ENCODE assay signal across 9 cellular contexts in the genomic region with DNA sequence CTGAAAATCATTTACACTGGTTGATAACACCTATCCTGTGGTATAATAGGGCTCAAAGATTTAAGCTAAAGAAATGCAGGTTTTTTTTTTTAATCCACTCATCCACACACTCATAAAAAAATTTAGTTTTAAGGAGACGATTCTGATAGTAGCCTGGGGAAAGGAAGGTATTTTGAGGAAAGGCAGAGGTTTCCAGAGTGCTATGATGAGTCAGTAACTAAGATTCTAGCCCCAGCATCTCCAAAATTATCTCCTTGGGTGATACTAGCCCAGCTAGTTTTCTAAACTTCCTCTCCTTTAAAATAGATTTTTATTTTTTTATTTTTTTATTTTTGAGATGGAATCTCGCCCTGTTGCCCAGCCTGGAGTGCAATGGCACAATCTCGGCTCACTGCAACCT. TPM values are rescaled to one million over a fixed set of nuclear protein-coding genes. Genes with fewer than 3 reads are reported as not detected.
"Had no signal": no experiment of that assay in that cellular context is flagged by ENCODE, and none has a peak within 500 bp of the region (broad histone marks: within the 10 kb centered on the region; RNA-seq: fewer than 3 reads in every experiment).

No MANE protein-coding gene starts in this region.

- H3K9ac ChIP-seq: KMS-11 had no signal

- H3K4me2 ChIP-seq: GM23338, KMS-11 had no signal

- H2AFZ ChIP-seq: GM23338 had no signal

- ATAC-seq: GM23338, HCT116, HepG2 had no signal

- H3K27ac ChIP-seq: HL-60, KMS-11 had no signal

- DNase-seq: H9, HFFc6, KBM-7 had no signal

- H3K4me3 ChIP-seq: GM23338 had no signal

RNA-seq across cellular contexts. Expression of a gene that starts 38.7 kb away (rescaled TPM):
- total RNA-seq: GM23338, H1 had no signal
- polyA plus RNA-seq: GM23338 had no signal
